ENCODE assay signal across 23 cellular contexts in the genomic region with DNA sequence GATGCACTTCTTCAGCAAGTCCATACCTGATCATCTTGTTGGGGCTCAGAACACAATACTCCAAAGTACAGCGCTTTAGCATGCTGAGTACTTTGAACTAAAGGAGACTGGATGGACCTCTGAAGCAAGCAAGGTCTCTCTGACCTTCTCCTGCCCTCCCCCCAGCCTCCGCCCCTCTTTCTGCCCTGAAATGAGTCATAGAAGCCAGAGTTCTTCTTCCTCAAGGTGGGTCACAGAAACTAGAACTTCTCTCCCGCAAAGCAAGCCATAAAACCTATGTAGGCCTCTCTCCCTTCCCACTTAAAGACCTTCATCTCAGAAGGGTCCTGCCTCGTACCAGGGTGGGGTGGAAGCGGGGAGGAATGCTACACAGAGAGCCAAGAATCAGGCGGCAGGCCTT.
DNase-seq lines count a peak whose midpoint lies in the region; ATAC-seq and TF ChIP-seq lines count a peak whose summit lies in the region.
"Had no signal": no experiment of that assay in that cellular context is flagged by ENCODE, and none has a peak within 500 bp of the region (broad histone marks: within the 10 kb centered on the region; RNA-seq: fewer than 3 reads in every experiment).

No MANE protein-coding gene starts in this region.

- no peaks in the 10 kb centered on the region for H3K36me3 ChIP-seq in effector memory CD4-positive, alpha-beta T cell (ENCODE audit: control insufficient read depth, insufficient read depth, low read length)
- H3K36me3 ChIP-seq: BLaER1, esophagus muscularis mucosa, lower lobe of right lung, neural progenitor cell, uterus had no signal

- H3K4me1 ChIP-seq in effector memory CD4-positive, alpha-beta T cell (ENCODE audit: control insufficient read depth, insufficient read depth, low read length, poor library complexity, severe bottlenecking), result no peaks in the 10 kb centered on the region
- H3K4me1 ChIP-seq: BLaER1, lower lobe of right lung, neural progenitor cell, uterus had no signal

- H3K4me3 ChIP-seq in GM12865 (ENCODE audit: low read depth, low read length), result no peak overlapping the region
- H3K4me3 ChIP-seq in effector memory CD4-positive, alpha-beta T cell (ENCODE audit: insufficient read depth, low read depth, low read length, poor library complexity, severe bottlenecking), result no peak overlapping the region
- H3K4me3 ChIP-seq: BLaER1, esophagus muscularis mucosa, lower lobe of right lung, neural progenitor cell, uterus had no signal

- no peak overlapping the region for H3K27ac ChIP-seq in effector memory CD4-positive, alpha-beta T cell (ENCODE audit: insufficient read depth, low read length, poor library complexity, severe bottlenecking)
- H3K27ac ChIP-seq: BLaER1, esophagus muscularis mucosa, lower lobe of right lung, neural progenitor cell, RWPE1, uterus had no signal

- ATAC-seq in GM21360 (IDR thresholded peaks at IDR 0.05; ENCODE audit: unreplicated experiment) (peak; percentile 62), HG03442 (IDR thresholded peaks at IDR 0.05; ENCODE audit: unreplicated experiment) (peak; percentile 49), sciatic nerve (no peak)
- no peak for ATAC-seq in activated T-helper 17 cell treated with anti-CD3 and anti-CD28 coated beads, Interleukin-2, amount 50 U/mL, for 72 hours (replicated peaks)
- ATAC-seq: effector memory CD8-positive, alpha-beta T cell; lower lobe of right lung had no signal

- TF ChIP-seq CTCF in GM12865 (IDR thresholded peaks at IDR 0.05; ENCODE audit: insufficient read depth, low read depth, low read length, missing control alignments), result no peak

- no peak overlapping the region for H3K4me3 Mint-ChIP-seq in activated T-helper 17 cell treated with anti-CD3 and anti-CD28 coated beads, Interleukin-2, amount 50 U/mL, for 72 hours
- H3K4me3 Mint-ChIP-seq: brain; effector memory CD8-positive, alpha-beta T cell; neural progenitor cell had no signal

- peaks cover 30% of the 10 kb centered on the region for H3K27me3 Mint-ChIP-seq in activated T-helper 17 cell treated with anti-CD3 and anti-CD28 coated beads, Interleukin-2, amount 50 U/mL, for 72 hours
- H3K27me3 Mint-ChIP-seq: brain had no signal

- H3K9me3 ChIP-seq in effector memory CD4-positive, alpha-beta T cell (ENCODE audit: control insufficient read depth, low read length), result no peaks in the 10 kb centered on the region
- H3K9me3 ChIP-seq: BLaER1, esophagus muscularis mucosa, lower lobe of right lung, SK-N-SH, uterus had no signal

- H3K9me3 Mint-ChIP-seq in activated T-helper 17 cell treated with anti-CD3 and anti-CD28 coated beads, Interleukin-2, amount 50 U/mL, for 72 hours, result no peaks in the 10 kb centered on the region
- H3K9me3 Mint-ChIP-seq: brain; effector memory CD8-positive, alpha-beta T cell; neural progenitor cell had no signal

- H3K27me3 ChIP-seq in effector memory CD4-positive, alpha-beta T cell (replicated peaks; ENCODE audit: control insufficient read depth, insufficient read depth, low read length, poor library complexity, severe bottlenecking), result no peaks in the 10 kb centered on the region
- H3K27me3 ChIP-seq: BLaER1, esophagus muscularis mucosa, neural progenitor cell, uterus had no signal

- intact Hi-C loops in sciatic nerve (cut with DNase I), result no loop called here

- DNase-seq in GM12865 (ENCODE audit: low read depth), result peak; percentile 71
- DNase-seq in NCI-H524 treated with DMSO at 0.1 percent for 48 hours (lab: John Stamatoyannopoulos, UW), result no peak
- DNase-seq in effector memory CD4-positive, alpha-beta T cell, result no peak
- DNase-seq in sciatic nerve (ENCODE audit: low spot score), result no peak
- no peak for DNase-seq in putamen (ENCODE audit: low spot score)
- DNase-seq: ACHN; activated CD8-positive, alpha-beta memory T cell treated with anti-CD3 and anti-CD28 coated beads, Interleukin-2, amount 50 U/mL, for 48 hours; activated effector memory CD4-positive, alpha-beta T cell treated with Interleukin-2 at 50 U/mL for 16 hours; effector memory CD8-positive, alpha-beta T cell; Kasumi-1; lower lobe of right lung; NCI-H1105; NCI-H2081 treated with DMSO at 0.1 percent for 48 hours; SK-N-SH; uterus had no signal

- H3K27ac Mint-ChIP-seq in activated T-helper 17 cell treated with anti-CD3 and anti-CD28 coated beads, Interleukin-2, amount 50 U/mL, for 72 hours, result peak overlapping the region; percentile 14
- H3K27ac Mint-ChIP-seq: brain; effector memory CD8-positive, alpha-beta T cell; neural progenitor cell had no signal

- H3K36me3 Mint-ChIP-seq in activated T-helper 17 cell treated with anti-CD3 and anti-CD28 coated beads, Interleukin-2, amount 50 U/mL, for 72 hours (ENCODE audit: low read depth), result no peaks in the 10 kb centered on the region
- H3K36me3 Mint-ChIP-seq: brain, neural progenitor cell had no signal

- no peaks in the 10 kb centered on the region for H3K4me1 Mint-ChIP-seq in activated T-helper 17 cell treated with anti-CD3 and anti-CD28 coated beads, Interleukin-2, amount 50 U/mL, for 72 hours

Comparison
In these comparisons a context has a peak if more than half of its experiments do, and no peak if none do; other contexts are left out.
1. ATAC-seq: peak in GM21360 (single experiment) and HG03442 (single experiment); none in activated T-helper 17 cell treated with anti-CD3 and anti-CD28 coated beads, Interleukin-2, amount 50 U/mL, for 72 hours (single experiment) and sciatic nerve (single experiment).